ENCODE assay signal across 8 cellular contexts in genomic region chr19:991174-991931, GRCh38. TPM values are rescaled to one million over a fixed set of nuclear protein-coding genes. Genes with fewer than 3 reads are reported as not detected.
A peak's percentile ranks its signal among the peaks of the same experiment; 100 is the strongest.
DNase-seq lines count a peak whose midpoint lies in the region; ATAC-seq, FAIRE-seq and TF ChIP-seq lines count a peak whose summit lies in the region.

No MANE protein-coding gene starts in this region.

- peaks cover 2% of the 10 kb centered on the region for H3K27me3 Mint-ChIP-seq in CD4-positive, CD25-positive, alpha-beta regulatory T cell

- H3K36me3 ChIP-seq in CD4-positive, CD25-positive, alpha-beta regulatory T cell (ENCODE audit: control insufficient read depth, insufficient read depth, low read length): peaks cover 18% of the 10 kb centered on the region
- no peaks in the 10 kb centered on the region for H3K36me3 ChIP-seq in mucosa of descending colon (ENCODE audit: low read depth)

- H3K9me3 Mint-ChIP-seq in CD4-positive, CD25-positive, alpha-beta regulatory T cell: no peaks in the 10 kb centered on the region

- no peak overlapping the region for H3K27ac Mint-ChIP-seq in CD4-positive, CD25-positive, alpha-beta regulatory T cell

- H3K4me1 ChIP-seq in CD4-positive, CD25-positive, alpha-beta regulatory T cell (ENCODE audit: control insufficient read depth, insufficient read depth, low read length, poor library complexity, severe bottlenecking): peaks cover 7% of the 10 kb centered on the region
- peaks cover 7% of the 10 kb centered on the region for H3K4me1 ChIP-seq in mucosa of descending colon (ENCODE audit: low read depth)

- H3K36me3 Mint-ChIP-seq in CD4-positive, CD25-positive, alpha-beta regulatory T cell: peaks cover 3% of the 10 kb centered on the region

- peak overlapping the region; percentile 23 for H3K27ac ChIP-seq in CD4-positive, CD25-positive, alpha-beta regulatory T cell (ENCODE audit: insufficient read depth, low read length, poor library complexity, severe bottlenecking)

- peak; percentile 47 to 55 for ATAC-seq in CD4-positive, CD25-positive, alpha-beta regulatory T cell (ENCODE audit: low read depth in 2 of 2)
- ATAC-seq in mucosa of descending colon (peak; percentile 83), GM21381 (IDR thresholded peaks at IDR 0.05; ENCODE audit: unreplicated experiment) (no peak), HG03378 (IDR thresholded peaks at IDR 0.05; ENCODE audit: unreplicated experiment) (no peak), HG03439 (IDR thresholded peaks at IDR 0.05; ENCODE audit: unreplicated experiment) (no peak)

- no peak overlapping the region for H3K4me3 ChIP-seq in CD4-positive, CD25-positive, alpha-beta regulatory T cell (ENCODE audit: low read depth, low read length)
- H3K4me3 ChIP-seq in mucosa of descending colon: no peak overlapping the region

- no peak for TF ChIP-seq CTCF in mucosa of descending colon (IDR thresholded peaks at IDR 0.05)

- H3K27me3 ChIP-seq in CD4-positive, CD25-positive, alpha-beta regulatory T cell (ENCODE audit: control insufficient read depth, insufficient read depth, low read length): no peaks in the 10 kb centered on the region

- H3K4me3 Mint-ChIP-seq in CD4-positive, CD25-positive, alpha-beta regulatory T cell: no peak overlapping the region

- peaks cover 0 to 6% (median 3%) of the 10 kb centered on the region in 4 donors for H3K4me1 Mint-ChIP-seq in CD4-positive, CD25-positive, alpha-beta regulatory T cell

- DNase-seq in CD4-positive, CD25-positive, alpha-beta regulatory T cell: peak in 2 of 3 donors; percentile 19 to 64
- DNase-seq in RCC 7860 (ENCODE audit: low spot score) (peak; percentile 5), mucosa of descending colon (peak; percentile 4 to 76 (median 67)), HuH-7 (ENCODE audit: low spot score) (no peak)
- DNase-seq in activated T-helper 9 cell treated with anti-CD3 and anti-CD28 coated beads, Interleukin-2, amount 50 U/mL, for 16 hours (ENCODE audit: low read depth): peak; percentile 45

- intact Hi-C loops in mucosa of descending colon (cut with DNase I, micrococcal nuclease): no loop called here

- H3K9me3 ChIP-seq in CD4-positive, CD25-positive, alpha-beta regulatory T cell (ENCODE audit: control insufficient read depth in 2 of 2, low read length in 2 of 2): no peaks in the 10 kb centered on the region
- no peaks in the 10 kb centered on the region for H3K9me3 ChIP-seq in mucosa of descending colon

- no peak for FAIRE-seq in RCC 7860 (lab: Jason Lieb, UNC)

RNA-seq across cellular contexts. Expression of gene WDR18, which starts 7.2 kb away (rescaled TPM):
- total RNA-seq in CD4-positive, CD25-positive, alpha-beta regulatory T cell: 23.8 TPM
- polyA plus RNA-seq in CD4-positive, CD25-positive, alpha-beta regulatory T cell: 10 to 100 TPM; 55.4 to 71.1 (median 64.9) TPM
- total RNA-seq in mucosa of descending colon: 10 to 100 TPM; 23.8 to 42.0 (median 33.0) TPM

RNA-seq across cellular contexts. Expression of gene GRIN3B, which starts 8.9 kb away (rescaled TPM):
- not detected for total RNA-seq in CD4-positive, CD25-positive, alpha-beta regulatory T cell
- not detected for polyA plus RNA-seq in CD4-positive, CD25-positive, alpha-beta regulatory T cell
- total RNA-seq in mucosa of descending colon: not detected

RNA-seq across cellular contexts. Expression of gene TMEM259, which starts 29.6 kb away (rescaled TPM):
- total RNA-seq in CD4-positive, CD25-positive, alpha-beta regulatory T cell: 339 TPM
- 10 to 100 TPM; 51.6 to 67.1 (median 54.2) TPM for polyA plus RNA-seq in CD4-positive, CD25-positive, alpha-beta regulatory T cell
- total RNA-seq in mucosa of descending colon: 100 to 1,000 TPM; 185 to 199 (median 190) TPM

RNA-seq across cellular contexts. Expression of gene RNU6-2, which starts 30.0 kb away (rescaled TPM):
- total RNA-seq in CD4-positive, CD25-positive, alpha-beta regulatory T cell: not detected
- polyA plus RNA-seq in CD4-positive, CD25-positive, alpha-beta regulatory T cell: not detected
- total RNA-seq in mucosa of descending colon: not detected

RNA-seq across cellular contexts. Expression of gene CNN2, which starts 35.1 kb away (rescaled TPM):
- total RNA-seq in CD4-positive, CD25-positive, alpha-beta regulatory T cell: 397 TPM
- polyA plus RNA-seq in CD4-positive, CD25-positive, alpha-beta regulatory T cell: 100 to 1,000 TPM; 378 to 426 (median 401) TPM
- 10 to 100 TPM; 65.0 to 88.8 (median 84.7) TPM for total RNA-seq in mucosa of descending colon

Comparison
In these comparisons a context has a peak if more than half of its experiments do, and no peak if none do; other contexts are left out.
1. ATAC-seq: peak in CD4-positive, CD25-positive, alpha-beta regulatory T cell (2 of 2) and mucosa of descending colon (single experiment); none in GM21381 (single experiment), HG03378 (single experiment) and HG03439 (single experiment).